ENCODE assay signal across 23 cellular contexts in genomic region chr7:36459236-36459960, GRCh38.
DNase-seq lines count a peak whose midpoint lies in the region; ATAC-seq, FAIRE-seq and TF ChIP-seq lines count a peak whose summit lies in the region.
"Had no signal": no experiment of that assay in that cellular context is flagged by ENCODE, and none has a peak within 500 bp of the region (broad histone marks: within the 10 kb centered on the region; RNA-seq: fewer than 3 reads in every experiment).

No MANE protein-coding gene starts in this region.

- H3K18ac ChIP-seq in mesendoderm (ENCODE audit: low read length) = no peak overlapping the region

- no peak overlapping the region for H3K23ac ChIP-seq in mesendoderm (ENCODE audit: low read length)

- TF ChIP-seq POLR2A in K562 (conservative IDR thresholded peaks at IDR 0.05) (no peak), H54 (IDR thresholded peaks at IDR 0.05; ENCODE audit: low read depth, low read length) (no peak)

- no peak overlapping the region for H3K4me3 ChIP-seq in HUES6 (ENCODE audit: low read depth, low read length)
- no peak overlapping the region for H3K4me3 ChIP-seq in K562
- no peak overlapping the region for H3K4me3 ChIP-seq in mesendoderm (ENCODE audit: low read length)
- H3K4me3 ChIP-seq: GM23338 had no signal

- H3K9me1 ChIP-seq in K562 (ENCODE audit: control insufficient read depth, insufficient read depth, low read length) = no peaks in the 10 kb centered on the region

- H3K27me3 ChIP-seq in HUES6 (ENCODE audit: control insufficient read depth, insufficient read depth, low read length) (no peaks in the 10 kb centered on the region), K562 (ENCODE audit: control insufficient read depth in 2 of 2, insufficient read depth in 2 of 2, low read length in 2 of 2) (peaks cover 10 to 30% of the 10 kb centered on the region in 2 experiments), mesendoderm (ENCODE audit: insufficient read depth, low read length, poor library complexity) (no peaks in the 10 kb centered on the region)
- H3K27me3 ChIP-seq: BE2C had no signal

- no peak for TF ChIP-seq RAD21 in K562 (CRISPR knock-in tag; conservative IDR thresholded peaks at IDR 0.05 in 1 of 2, IDR thresholded peaks at IDR 0.05 in 1 of 2)

- H2BK120ac ChIP-seq in mesendoderm (ENCODE audit: low read depth, low read length) = no peak overlapping the region

- no peak for TF ChIP-seq CTCF in K562 (IDR thresholded peaks at IDR 0.05 in 2 of 3, conservative IDR thresholded peaks at IDR 0.05 in 1 of 3; ENCODE audit: insufficient read depth in 2 of 3, low read depth in 1 of 3, low read length in 3 of 3)

- no TSS peak for BruUV-seq in K562 (replicated peaks; lab: Mats Ljungman, UMichigan)

- H3K27ac ChIP-seq in HUES6 (ENCODE audit: low read depth, low read length) (no peak overlapping the region), K562 (ENCODE audit: extremely low read depth, low read depth, low read length) (no peak overlapping the region), mesendoderm (ENCODE audit: low read depth, low read length) (peak overlapping the region; percentile 67)
- H3K27ac ChIP-seq: HL-60 had no signal

- in situ Hi-C loops in K562 (cut with MboI) = no loop called here

- POLR2A ChIA-PET in K562 (lab: Yijun Ruan, JAX) = interaction anchor here (0.6 to 0.8 kb wide), 3 partner anchors 12 to 214 kb away, joined by 3 to 4 read pairs (median 4); no protein-coding TSS in a partner anchor

- peak overlapping the region; percentile 0 for H3K9ac ChIP-seq in HUES6 (ENCODE audit: low read length)
- H3K9ac ChIP-seq in K562 (ENCODE audit: insufficient read depth in 1 of 2, low read depth in 2 of 2, low read length in 2 of 2) = no peak overlapping the region
- no peak overlapping the region for H3K9ac ChIP-seq in mesendoderm (ENCODE audit: low read length)

- peak in 1 of 4 experiments; percentile 9 for DNase-seq in K562 (ENCODE audit: extremely low read depth in 1 of 4, low spot score in 3 of 4)
- peak; percentile 94 for DNase-seq in mesendoderm
- DNase-seq in H54 (ENCODE audit: insufficient read length, low spot score) = no peak
- DNase-seq in OCI-M2 (lab: John Stamatoyannopoulos, UW; ENCODE audit: unreplicated experiment) = no peak
- DNase-seq in OCI-M1 (lab: John Stamatoyannopoulos, UW) = no peak
- DNase-seq: ACHN; BE2C; C1 segment of cervical spinal cord; CD4-positive, CD25-positive, alpha-beta regulatory T cell; CD8-positive, alpha-beta memory T cell; COR-L47; GDM1; H7; HFFc6; IMR-90 had no signal

- H3K9me3 ChIP-seq in HUES6 (ENCODE audit: control insufficient read depth, insufficient read depth, low read depth, low read length) (no peaks in the 10 kb centered on the region), K562 (replicated peaks; ENCODE audit: control insufficient read depth, insufficient read depth, low read depth, low read length) (no peaks in the 10 kb centered on the region)
- H3K9me3 ChIP-seq: BE2C had no signal

- peak; percentile 17; the same call in 2 of the 3 replicates for ATAC-seq in K562
- ATAC-seq: GM23338, HCT116 had no signal

- no peaks in the 10 kb centered on the region for H4K20me1 ChIP-seq in K562 (replicated peaks; ENCODE audit: control insufficient read depth, insufficient read depth, low read length)

- H3K4ac ChIP-seq in mesendoderm (ENCODE audit: low read depth, low read length) = no peak overlapping the region

- intact Hi-C loops in K562 (cut with micrococcal nuclease) = no loop called here

- no peak overlapping the region for H2BK5ac ChIP-seq in mesendoderm (ENCODE audit: low read length)

- H2AK5ac ChIP-seq in mesendoderm (ENCODE audit: low read length) = no peak overlapping the region

- H3K36me3 ChIP-seq in HUES6 (ENCODE audit: control insufficient read depth, insufficient read depth, low read length) = peaks cover 4% of the 10 kb centered on the region
- no peaks in the 10 kb centered on the region for H3K36me3 ChIP-seq in K562 (ENCODE audit: control insufficient read depth, insufficient read depth, low read length)
- no peaks in the 10 kb centered on the region for H3K36me3 ChIP-seq in mesendoderm (ENCODE audit: control insufficient read depth, insufficient read depth, low read length)

- H3K56ac ChIP-seq in mesendoderm (ENCODE audit: low read length) = peak overlapping the region; percentile 40

- 10% methylated on average over 12 of the region's 12 CpGs for WGBS in K562 (ENCODE audit: insufficient coverage, low coverage, missing lambda C conversion rate)
- whole genome bisulfite sequencing in mesendoderm (ENCODE audit: extremely low coverage, insufficient coverage, low lambda C conversion rate) = no CpG with 5 or more reads among the region's 12 CpGs

- H2AFZ ChIP-seq in K562 (ENCODE audit: low read depth, low read length) = no peak overlapping the region
- H2AFZ ChIP-seq: GM23338 had no signal

- H3K4me1 ChIP-seq in HUES6 (ENCODE audit: control insufficient read depth, insufficient read depth, low read length) (peaks cover 9% of the 10 kb centered on the region; the same call in 1 of the 2 replicates), K562 (replicated peaks in 1 of 2; ENCODE audit: control insufficient read depth in 2 of 2, insufficient read depth in 2 of 2, low read length in 2 of 2) (no peaks in the 10 kb centered on the region), mesendoderm (ENCODE audit: control insufficient read depth, low read depth, low read length) (peaks cover 3% of the 10 kb centered on the region)
- H3K4me1 ChIP-seq: BE2C had no signal

- FAIRE-seq in K562 (lab: Jason Lieb, UNC) = peak; percentile 11
- no peak for FAIRE-seq in H54 (lab: Jason Lieb, UNC)
- FAIRE-seq: A204.1, D721Med, GM12892, GM18507 had no signal

- H4K5ac ChIP-seq in mesendoderm (ENCODE audit: low read length) = no peak overlapping the region

- H2BK15ac ChIP-seq in mesendoderm (replicated peaks; ENCODE audit: low read depth) = no peak overlapping the region

- CTCF ChIA-PET in K562 (lab: Yijun Ruan, JAX; ENCODE audit: low intra/inter-chr PET ratio) = no interaction called here

- TF ChIP-seq EP300 in K562 (IDR thresholded peaks at IDR 0.05; ENCODE audit: low read length) = no peak

- H3K79me2 ChIP-seq in K562 (ENCODE audit: control insufficient read depth, insufficient read depth, low read length) (no peaks in the 10 kb centered on the region), mesendoderm (ENCODE audit: control insufficient read depth, insufficient read depth, low read length) (no peaks in the 10 kb centered on the region)

- H3K4me2 ChIP-seq in K562 (ENCODE audit: insufficient read depth, low read length) = no peak overlapping the region
- no peak overlapping the region for H3K4me2 ChIP-seq in mesendoderm (ENCODE audit: low read length)
- H3K4me2 ChIP-seq: GM23338 had no signal

- no peak overlapping the region for H4K8ac ChIP-seq in mesendoderm (ENCODE audit: low read depth, low read length)

- H3K79me1 ChIP-seq in mesendoderm (ENCODE audit: low read length) = no peaks in the 10 kb centered on the region

TF ChIP-seq in K562, 482 proteins besides CTCF, POLR2A, EP300 and RAD21:
- TF ChIP-seq NRF1 (conservative IDR thresholded peaks at IDR 0.05 in 1 of 2, IDR thresholded peaks at IDR 0.05 in 1 of 2) (0 out of 4 replicates have a peak, but pooled peaks of 1 of the 2 experiments have one; percentile 12), CBFA2T3 (IDR thresholded peaks at IDR 0.05) (peak; percentile 54), RAD51 (IDR thresholded peaks at IDR 0.05; ENCODE audit: borderline replicate concordance, low read depth) (no peak), TCF3 (CRISPR knock-in tag; IDR thresholded peaks at IDR 0.05) (peak; percentile 22; the same call in 1 of the 2 replicates), CBFA2T2 (conservative IDR thresholded peaks at IDR 0.05) (peak; percentile 36), TGIF2 (CRISPR knock-in tag; IDR thresholded peaks at IDR 0.05) (no peak)
